ENCODE assay signal across 8 cellular contexts in the genomic region with DNA sequence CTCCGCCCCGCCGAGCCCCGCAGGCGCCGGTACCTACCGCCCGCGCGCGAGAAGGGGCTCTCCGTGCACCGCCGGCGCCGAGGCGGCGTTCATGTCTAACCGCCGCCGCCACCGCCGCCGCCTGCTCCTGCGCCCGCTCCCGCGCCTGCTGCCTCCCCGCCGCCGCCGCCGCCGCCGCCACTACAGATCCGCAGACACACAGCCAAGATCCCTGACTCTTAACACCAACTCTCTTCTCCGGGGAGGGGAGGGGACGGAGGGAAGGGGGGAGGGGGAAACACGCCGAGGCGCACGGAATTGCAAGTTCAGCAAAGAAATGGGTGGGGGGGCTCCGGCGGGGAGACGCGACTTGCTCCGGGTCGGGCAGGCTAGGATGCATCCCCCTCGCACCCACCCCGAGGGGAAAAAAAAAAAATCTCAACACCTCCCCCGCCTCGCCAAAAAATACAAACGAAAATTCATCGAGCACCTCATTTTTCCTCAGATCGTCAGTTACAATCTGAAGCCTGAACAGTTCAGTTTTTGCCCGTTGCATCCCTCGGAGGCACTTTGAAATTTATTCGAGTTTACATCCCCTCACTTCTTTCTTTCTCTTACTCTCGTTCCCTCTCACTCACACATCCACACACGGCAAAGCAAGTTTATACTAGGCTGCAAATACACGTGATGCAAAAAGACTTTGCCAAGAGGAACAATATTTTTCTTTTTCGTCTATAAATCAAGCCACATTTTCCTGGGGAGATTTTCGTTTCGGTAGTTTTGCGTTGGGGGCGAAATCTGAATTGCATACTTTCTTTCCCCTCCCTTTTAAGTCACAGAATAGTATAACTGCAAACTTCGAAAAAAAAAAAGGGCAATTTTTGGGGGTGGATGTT. TPM values are rescaled to one million over a fixed set of nuclear protein-coding genes. Genes with fewer than 3 reads are reported as not detected.
A peak's percentile ranks its signal among the peaks of the same experiment; 100 is the strongest.
DNase-seq lines count a peak whose midpoint lies in the region; ATAC-seq, FAIRE-seq and TF ChIP-seq lines count a peak whose summit lies in the region.

A gene (minus strand): TSS at position 192 of the 875 bp plus-strand sequence. CDS start 1,076 bp downstream, outside the sequence.

- no peak within 1 kb of the TSS for H2AFZ ChIP-seq in OCI-LY3 (ENCODE audit: low read depth, low read length)
- H2AFZ ChIP-seq in astrocyte (ENCODE audit: low read depth, low read length): peak within 1 kb of the TSS; percentile 48
- H2AFZ ChIP-seq in osteoblast (ENCODE audit: low read length): peak within 1 kb of the TSS; percentile 85

- H3K4me3 Mint-ChIP-seq in Caco-2 (ENCODE audit: unreplicated experiment) (peak within 1 kb of the TSS; percentile 78), astrocyte (ENCODE audit: unreplicated experiment) (peak within 1 kb of the TSS; percentile 93)

- H3K9me3 Mint-ChIP-seq in Caco-2 (ENCODE audit: unreplicated experiment) (no peaks in the 10 kb centered on the region), astrocyte (ENCODE audit: unreplicated experiment) (no peaks in the 10 kb centered on the region)

- H3K4me1 ChIP-seq in Caco-2 (peaks cover 1% of the 10 kb centered on the region; the same call in 1 of the 2 replicates), OCI-LY3 (ENCODE audit: low read length) (peaks cover 25% of the 10 kb centered on the region), astrocyte (ENCODE audit: insufficient read depth, low read length) (peaks cover 5% of the 10 kb centered on the region), osteoblast (ENCODE audit: insufficient read depth, low read length) (peaks cover 31% of the 10 kb centered on the region)

- BruUV-seq in Caco-2 (replicated peaks; lab: Mats Ljungman, UMichigan): no TSS peak

- no peaks in the 10 kb centered on the region for H3K27me3 Mint-ChIP-seq in Caco-2 (ENCODE audit: insufficient read depth, unreplicated experiment)
- no peaks in the 10 kb centered on the region for H3K27me3 Mint-ChIP-seq in astrocyte (ENCODE audit: low read depth, unreplicated experiment)

- ATAC-seq in left cardiac atrium (peak; percentile 31 to 52), GM21717 (IDR thresholded peaks at IDR 0.05; ENCODE audit: unreplicated experiment) (no peak)

- intact Hi-C loops in Caco-2 (cut with micrococcal nuclease; ENCODE audit: unreplicated experiment): loop anchor here (10.0 kb wide), 1 partner anchor 173 kb away; no protein-coding TSS in a partner anchor
- intact Hi-C loops in left cardiac atrium (cut with DNase I): loop anchor here (5.0 to 10.0 kb wide), 8 partner anchors 63 to 353 kb away; no protein-coding TSS in a partner anchor

- H3K36me3 Mint-ChIP-seq in Caco-2 (ENCODE audit: insufficient read depth, unreplicated experiment) (peaks cover 9% of the 10 kb centered on the region), astrocyte (ENCODE audit: low read depth, unreplicated experiment) (no peaks in the 10 kb centered on the region)

- DNase-seq in Caco-2: peak; percentile 38 to 48
- DNase-seq in HPDE6-E6E7 (ENCODE audit: extremely low spot score): peak; percentile 33
- peak; percentile 47 for DNase-seq in astrocyte (ENCODE audit: low read depth)
- peak; percentile 69 for DNase-seq in left cardiac atrium
- peak; percentile 91 for DNase-seq in osteoblast (ENCODE audit: insufficient read length, low spot score, missing footprints)
- DNase-seq in NCI-H2029 (lab: John Stamatoyannopoulos, UW): no peak

- H3K9me3 ChIP-seq in Caco-2: no peaks in the 10 kb centered on the region
- no peaks in the 10 kb centered on the region for H3K9me3 ChIP-seq in OCI-LY3 (ENCODE audit: insufficient read depth, low read length)
- no peaks in the 10 kb centered on the region for H3K9me3 ChIP-seq in astrocyte (ENCODE audit: insufficient read depth, low read depth, low read length)
- no peaks in the 10 kb centered on the region for H3K9me3 ChIP-seq in osteoblast (ENCODE audit: low read depth, low read length)

- H3K36me3 ChIP-seq in Caco-2 (ENCODE audit: control insufficient read depth, insufficient read depth, low read length) (no peaks in the 10 kb centered on the region), OCI-LY3 (replicated peaks; ENCODE audit: low read depth, low read length) (peaks cover 38% of the 10 kb centered on the region), astrocyte (ENCODE audit: insufficient read depth, low read length) (no peaks in the 10 kb centered on the region), osteoblast (ENCODE audit: insufficient read depth, low read length) (peaks cover 6% of the 10 kb centered on the region)

- no peak for FAIRE-seq in astrocyte (lab: Jason Lieb, UNC)

- H3K4me3 ChIP-seq in Caco-2 (ENCODE audit: low read depth, low read length): peak within 1 kb of the TSS; percentile 63
- H3K4me3 ChIP-seq in OCI-LY3 (ENCODE audit: low read length): peak within 1 kb of the TSS; percentile 75
- H3K4me3 ChIP-seq in astrocyte (ENCODE audit: insufficient read depth, low read depth, low read length): peak within 1 kb of the TSS; percentile 87
- peak within 1 kb of the TSS; percentile 80 for H3K4me3 ChIP-seq in osteoblast (ENCODE audit: insufficient read depth, low read length)

- H3K4me2 ChIP-seq in OCI-LY3 (ENCODE audit: low read length): peak within 1 kb of the TSS; percentile 82
- peak within 1 kb of the TSS; percentile 90 for H3K4me2 ChIP-seq in astrocyte (ENCODE audit: low read length)
- H3K4me2 ChIP-seq in osteoblast (ENCODE audit: insufficient read depth, low read length): peak within 1 kb of the TSS; percentile 93

- H3K27me3 ChIP-seq in Caco-2 (replicated peaks; ENCODE audit: control insufficient read depth, insufficient read depth, low read length) (no peaks in the 10 kb centered on the region), OCI-LY3 (ENCODE audit: low read depth, low read length) (no peaks in the 10 kb centered on the region), astrocyte (ENCODE audit: insufficient read depth, low read length) (no peaks in the 10 kb centered on the region), osteoblast (ENCODE audit: insufficient read depth, low read length) (no peaks in the 10 kb centered on the region)

- peaks cover 66% of the 10 kb centered on the region for H3K79me2 ChIP-seq in OCI-LY3 (ENCODE audit: low read length)
- peaks cover 55% of the 10 kb centered on the region for H3K79me2 ChIP-seq in astrocyte (ENCODE audit: insufficient read depth, low read length)
- peaks cover 30% of the 10 kb centered on the region for H3K79me2 ChIP-seq in osteoblast (ENCODE audit: insufficient read depth, low read length)

- H3K27ac ChIP-seq in OCI-LY3 (ENCODE audit: low read length) (peak within 1 kb of the TSS; percentile 88), astrocyte (ENCODE audit: low read depth, low read length) (peak within 1 kb of the TSS; percentile 85), osteoblast (ENCODE audit: low read depth, low read length) (peak within 1 kb of the TSS; percentile 87)

- H4K20me1 ChIP-seq in OCI-LY3 (ENCODE audit: insufficient read depth, low read length) (no peaks in the 10 kb centered on the region), astrocyte (ENCODE audit: insufficient read depth, low read length) (no peaks in the 10 kb centered on the region), osteoblast (ENCODE audit: insufficient read depth, low read length) (no peaks in the 10 kb centered on the region)

- peak within 1 kb of the TSS; percentile 92 for H3K9ac ChIP-seq in OCI-LY3 (ENCODE audit: low read length)
- peak within 1 kb of the TSS; percentile 92 for H3K9ac ChIP-seq in astrocyte (ENCODE audit: low read length)

- POLR2A ChIA-PET in Caco-2 (lab: Charles Lee): no interaction called here

- TF ChIP-seq CTCF in Caco-2 (IDR thresholded peaks at IDR 0.05; ENCODE audit: insufficient read depth in 1 of 2, low read depth in 1 of 2, low read length in 1 of 2, severe bottlenecking in 1 of 2, unreplicated experiment in 1 of 2) (no peak), OCI-LY3 (IDR thresholded peaks at IDR 0.05; ENCODE audit: low read depth, low read length) (no peak), astrocyte (IDR thresholded peaks at IDR 0.05; ENCODE audit: insufficient read depth, low read depth, low read length) (no peak), osteoblast (IDR thresholded peaks at IDR 0.05; ENCODE audit: extremely low read depth, low read depth, low read length) (no peak)

- CTCF ChIA-PET in Caco-2 (lab: Charles Lee): interaction anchor here (0.7 kb wide), 1 partner anchor 182 kb away, joined by 3 read pairs; no protein-coding TSS in a partner anchor

- H3K4me1 Mint-ChIP-seq in Caco-2 (ENCODE audit: low read depth, unreplicated experiment) (peaks cover 14% of the 10 kb centered on the region), astrocyte (ENCODE audit: low read depth, unreplicated experiment) (peaks cover 18% of the 10 kb centered on the region)

- H3K27ac Mint-ChIP-seq in Caco-2 (ENCODE audit: unreplicated experiment) (peak within 1 kb of the TSS; percentile 71), astrocyte (ENCODE audit: unreplicated experiment) (peak within 1 kb of the TSS; percentile 84)

RNA-seq across cellular contexts. Expression of the gene that starts here (rescaled TPM):
- total RNA-seq in Caco-2 (2022) (93.7 and 103 TPM in 2 replicates), astrocyte (105 and 115 TPM in 2 replicates), left cardiac atrium (10 to 100 TPM; 58.5 to 77.4 TPM), osteoblast (87.2 and 89.9 TPM in 2 replicates)
